8 cellular contexts compared by ENCODE assay signal in the genomic region with DNA sequence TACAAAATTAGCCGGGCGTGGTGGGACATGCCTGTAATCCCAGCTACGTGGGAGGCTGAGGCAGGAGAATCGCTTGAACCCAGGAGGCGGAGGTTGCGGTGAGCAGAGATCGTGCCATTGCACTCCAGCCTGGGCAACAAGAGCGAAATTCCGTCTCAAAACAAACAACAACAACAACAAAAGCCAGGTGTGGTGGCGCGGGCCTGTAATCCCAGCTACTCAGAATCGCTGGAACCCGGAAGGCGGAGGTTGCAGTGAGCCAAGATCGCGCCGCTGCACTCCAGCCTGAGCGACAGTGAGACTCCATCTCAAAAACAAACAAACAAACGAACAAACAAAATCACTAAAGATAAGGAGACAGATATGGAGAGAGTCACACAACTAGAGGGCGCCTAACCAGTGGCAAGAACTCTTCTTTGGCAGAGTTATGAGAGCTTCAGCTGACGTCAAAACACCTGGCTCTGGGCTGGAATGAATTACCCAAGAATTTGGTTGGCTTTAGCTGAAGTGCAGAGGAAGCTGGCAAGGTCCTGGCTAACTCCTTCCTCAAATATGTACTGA. TPM values are rescaled to one million over a fixed set of nuclear protein-coding genes. Genes with fewer than 3 reads are reported as not detected.
DNase-seq lines count a peak whose midpoint lies in the region; ATAC-seq and TF ChIP-seq lines count a peak whose summit lies in the region.
"Not testable (repeated sequence)": the region's sequence is repeated elsewhere in the genome, so short reads cannot be mapped to it uniquely, and the experiment has no call there.
"Had no signal": no experiment of that assay in that cellular context is flagged by ENCODE, and none has a peak within 500 bp of the region (broad histone marks: within the 10 kb centered on the region; RNA-seq: fewer than 3 reads in every experiment).

No MANE protein-coding gene starts in this region.

- CTCF ChIA-PET in T-cell (lab: Charles Lee), result not testable (repeated sequence)

- peak overlapping the region; percentile 46 to 98 for H3K27ac Mint-ChIP-seq in T-cell
- peak overlapping the region; percentile 88 to 91 for H3K27ac Mint-ChIP-seq in natural killer cell treated with Interleukin-12 subunit alpha and Interleukin-12 subunit beta and Interleukin-15 and Interleukin-18, amount 100 ng/mL, for 72 hours

- DNase-seq in EH (ENCODE audit: low read depth) (peak; percentile 13), HuH-7 (ENCODE audit: low spot score) (peak; percentile 36), NCI-H510A treated with DMSO at 0.1 percent for 48 hours (lab: John Stamatoyannopoulos, UW) (peak; percentile 24), T-cell (peak in 2 of 34 experiments; percentile 4 to 11), fibroblast of the aortic adventitia (ENCODE audit: low read depth) (peak; percentile 52)
- DNase-seq in astrocyte of the cerebellum (ENCODE audit: low read depth); natural killer cell treated with Interleukin-12 subunit alpha and Interleukin-12 subunit beta and Interleukin-15 and Interleukin-18, amount 100 ng/mL, for 72 hours (ENCODE audit: low spot score): not testable (repeated sequence)

- H3K4me3 Mint-ChIP-seq in T-cell, result peak overlapping the region; percentile 49 to 98 (median 97)
- H3K4me3 Mint-ChIP-seq in natural killer cell treated with Interleukin-12 subunit alpha and Interleukin-12 subunit beta and Interleukin-15 and Interleukin-18, amount 100 ng/mL, for 72 hours, result peak overlapping the region; percentile 98

- not testable (repeated sequence) for ATAC-seq in T-cell (replicated peaks in 1 of 4); natural killer cell treated with Interleukin-12 subunit alpha and Interleukin-12 subunit beta and Interleukin-15 and Interleukin-18, amount 100 ng/mL, for 72 hours

- POLR2A ChIA-PET in T-cell (lab: Charles Lee), result interaction anchor here in 1 of 2 donors (0.5 kb wide), 1 partner anchor 1517 kb away, joined by 10 read pairs; no protein-coding TSS in a partner anchor

- H3K36me3 Mint-ChIP-seq in T-cell; natural killer cell treated with Interleukin-12 subunit alpha and Interleukin-12 subunit beta and Interleukin-15 and Interleukin-18, amount 100 ng/mL, for 72 hours: not testable (repeated sequence)

- H3K4me3 ChIP-seq in astrocyte of the cerebellum (ENCODE audit: low read depth, low read length); fibroblast of the aortic adventitia (ENCODE audit: low read depth, low read length): not testable (repeated sequence)

- peaks cover 31 to 34% (median 34%) of the 10 kb centered on the region in 3 donors for H3K4me1 Mint-ChIP-seq in T-cell
- peaks cover 26 to 27% of the 10 kb centered on the region in 2 donors for H3K4me1 Mint-ChIP-seq in natural killer cell treated with Interleukin-12 subunit alpha and Interleukin-12 subunit beta and Interleukin-15 and Interleukin-18, amount 100 ng/mL, for 72 hours (ENCODE audit: low read depth in 2 of 2)

- not testable (repeated sequence) for H3K27me3 Mint-ChIP-seq in T-cell; natural killer cell treated with Interleukin-12 subunit alpha and Interleukin-12 subunit beta and Interleukin-15 and Interleukin-18, amount 100 ng/mL, for 72 hours

- in situ Hi-C loops in astrocyte of the cerebellum (cut with HindIII; ENCODE audit: low sequenced_read_pairs), result not testable (repeated sequence)

- TF ChIP-seq CTCF in astrocyte of the cerebellum (IDR thresholded peaks at IDR 0.05; ENCODE audit: low read depth, low read length, missing control alignments), result peak; percentile 5
- peak; percentile 10 for TF ChIP-seq CTCF in fibroblast of the aortic adventitia (IDR thresholded peaks at IDR 0.05; ENCODE audit: insufficient read depth, low read length)

- H3K9me3 Mint-ChIP-seq in T-cell; natural killer cell treated with Interleukin-12 subunit alpha and Interleukin-12 subunit beta and Interleukin-15 and Interleukin-18, amount 100 ng/mL, for 72 hours: not testable (repeated sequence)

RNA-seq across cellular contexts. Expression of gene CCDC43, which starts 1.2 kb away (rescaled TPM):
- 10 to 100 TPM; 15.1 to 20.4 (median 16.9) TPM for total RNA-seq in T-cell
- 33.4 and 50.7 TPM in 2 replicates for total RNA-seq in fibroblast of the aortic adventitia (ENCODE audit: low replicate concordance)
- 10 to 100 TPM; 27.6 to 36.0 TPM for total RNA-seq in natural killer cell treated with Interleukin-12 subunit alpha and Interleukin-12 subunit beta and Interleukin-15 and Interleukin-18, amount 100 ng/mL, for 72 hours

RNA-seq across cellular contexts. Expression of gene DBF4B, which starts 17.6 kb away (rescaled TPM):
- total RNA-seq in T-cell (1 to 10 TPM; 3.8 to 7.8 (median 6.8) TPM), fibroblast of the aortic adventitia (ENCODE audit: low replicate concordance) (4.9 and 5.2 TPM in 2 replicates)
- 10 to 100 TPM; 18.0 to 48.1 TPM for total RNA-seq in natural killer cell treated with Interleukin-12 subunit alpha and Interleukin-12 subunit beta and Interleukin-15 and Interleukin-18, amount 100 ng/mL, for 72 hours

RNA-seq across cellular contexts. Expression of gene MEIOC, which starts 34.6 kb away (rescaled TPM):
- under 1 TPM in 1 of 5 donors, not detected in 4; 0.72 TPM for total RNA-seq in T-cell
- 0.18 TPM in 1 of 2 replicates, not detected in the other for total RNA-seq in fibroblast of the aortic adventitia (ENCODE audit: low replicate concordance)
- total RNA-seq in natural killer cell treated with Interleukin-12 subunit alpha and Interleukin-12 subunit beta and Interleukin-15 and Interleukin-18, amount 100 ng/mL, for 72 hours, result under 1 TPM in 1 of 2 donors, not detected in 1; 0.17 TPM
- total RNA-seq: ovary had no signal
